8 cellular contexts compared by ENCODE assay signal in the genomic region with DNA sequence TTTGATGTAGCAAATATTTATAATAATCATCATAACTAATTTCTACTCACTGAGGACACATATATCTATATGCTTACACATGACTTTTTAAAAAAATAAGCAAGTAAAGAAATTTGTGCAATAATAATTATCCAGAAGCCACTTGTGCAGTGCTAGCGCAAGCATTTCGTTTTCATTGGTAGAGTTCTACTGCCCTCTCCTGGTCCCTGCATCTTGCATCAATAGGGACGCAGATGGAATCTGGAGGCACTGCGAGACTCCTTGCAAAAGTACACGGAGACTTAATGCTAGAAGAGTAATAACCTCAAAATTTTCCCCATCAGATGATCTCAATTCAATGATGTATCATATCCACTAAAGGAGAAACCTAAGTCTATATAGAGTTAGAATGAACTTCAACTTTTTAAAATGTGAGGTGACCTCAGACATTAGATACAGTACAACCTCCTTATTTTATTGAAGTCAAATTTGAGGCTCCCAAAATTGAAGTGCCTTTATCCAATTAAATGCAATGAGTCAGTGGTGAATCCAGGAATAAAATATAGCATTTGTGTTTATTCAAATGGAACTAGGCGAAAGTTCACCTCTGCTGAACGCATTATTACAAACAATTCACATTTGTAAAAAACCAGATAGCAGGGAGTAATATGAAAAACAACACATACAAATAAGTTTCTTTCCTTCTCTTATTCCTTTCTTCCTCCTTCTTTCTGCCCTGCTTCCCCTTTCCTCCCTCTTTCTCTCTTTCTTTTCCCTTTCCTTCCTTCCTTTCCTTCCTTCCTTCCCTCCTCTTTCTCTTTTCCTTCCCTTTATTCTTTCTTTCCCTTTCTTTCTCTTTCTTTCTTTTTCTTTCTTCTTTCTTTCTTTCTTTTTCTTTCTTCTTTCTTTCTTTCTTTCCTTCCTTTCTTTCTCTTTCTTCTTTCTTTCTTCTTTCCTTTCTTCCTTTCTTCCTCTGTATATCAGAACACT.
A peak's percentile ranks its signal among the peaks of the same experiment; 100 is the strongest.
DNase-seq lines count a peak whose midpoint lies in the region; ATAC-seq, FAIRE-seq and TF ChIP-seq lines count a peak whose summit lies in the region.

No MANE protein-coding gene starts in this region.

- no peaks in the 10 kb centered on the region for H3K36me3 ChIP-seq in breast epithelium
- no peaks in the 10 kb centered on the region for H3K36me3 ChIP-seq in keratinocyte (ENCODE audit: control insufficient read depth in 2 of 2, extremely low read depth in 1 of 2, insufficient read depth in 2 of 2, low read length in 2 of 2)

- DNase-seq in ACHN (peak; percentile 75), GM13977 (ENCODE audit: low spot score) (peak; percentile 33), NCI-H128 (lab: John Stamatoyannopoulos, UW; ENCODE audit: unreplicated experiment) (peak; percentile 25), SW480 (ENCODE audit: low spot score) (peak; percentile 55), breast epithelium (ENCODE audit: low spot score in 2 of 2) (peak; percentile 50 to 53), keratinocyte (ENCODE audit: low read depth, low spot score) (peak; percentile 55)
- peak; percentile 36 to 40 for DNase-seq in stimulated activated CD4-positive, alpha-beta T cell treated with anti-CD3 and anti-CD28 coated beads, Interleukin-2, amount 100 ng/mL, for 24 hours

- H3K79me2 ChIP-seq in keratinocyte (ENCODE audit: control insufficient read depth, insufficient read depth, low read length) = no peaks in the 10 kb centered on the region

- H3K27ac ChIP-seq in breast epithelium (peak overlapping the region in 1 of 2 donors; percentile 33), keratinocyte (ENCODE audit: control insufficient read depth, insufficient read depth, low read length) (no peak overlapping the region)

- no peaks in the 10 kb centered on the region for H4K20me1 ChIP-seq in keratinocyte (ENCODE audit: control insufficient read depth, extremely low read depth, insufficient read depth, low read length)

- intact Hi-C loops in breast epithelium (cut with DNase I; ENCODE audit: low total_unique reads) = loop anchor here (10.0 kb wide), 1 partner anchor 1158 kb away; no protein-coding TSS in a partner anchor

- dilution Hi-C loops in keratinocyte (cut with MboI; ENCODE audit: extremely low pct_ligation_motif_present, low sequenced_read_pairs) = no loop called here

- peak; percentile 43 for FAIRE-seq in keratinocyte (lab: Jason Lieb, UNC)

- no peak overlapping the region for H3K4me2 ChIP-seq in keratinocyte (ENCODE audit: control insufficient read depth, extremely low read depth, insufficient read depth, low read depth, low read length)

- no peaks in the 10 kb centered on the region for H3K27me3 ChIP-seq in breast epithelium
- no peaks in the 10 kb centered on the region for H3K27me3 ChIP-seq in keratinocyte (ENCODE audit: control insufficient read depth, extremely low read depth, insufficient read depth, low read length)

- peak overlapping the region; percentile 47 for H2AFZ ChIP-seq in keratinocyte (ENCODE audit: control insufficient read depth, low read length)

- TF ChIP-seq CTCF in GM13977 (IDR thresholded peaks at IDR 0.05; ENCODE audit: extremely low read depth, insufficient read depth, missing control alignments) (peak; percentile 88), breast epithelium (IDR thresholded peaks at IDR 0.05) (peak; percentile 45 to 86 (median 74)), keratinocyte (optimal IDR thresholded peaks at IDR 0.05 in 1 of 3, IDR thresholded peaks at IDR 0.05 in 1 of 3, conservative IDR thresholded peaks at IDR 0.05 in 1 of 3; ENCODE audit: extremely low read depth in 1 of 3, insufficient read depth in 2 of 3, low read length in 3 of 3) (peak; percentile 74 to 88 (median 82))

- in situ Hi-C loops in ACHN (cut with HindIII; ENCODE audit: low pct_ligation_motif_present, low pct_unique_long_range_greater_than_20kb, low sequenced_read_pairs) = no loop called here
- in situ Hi-C loops in GM13977 (cut with MboI; ENCODE audit: low pct_unique_long_range_greater_than_20kb, low sequenced_read_pairs, unreplicated experiment) = loop anchor here (25.0 kb wide), 2 partner anchors 500 to 1150 kb away; no protein-coding TSS in a partner anchor

- H3K9me1 ChIP-seq in keratinocyte (ENCODE audit: control insufficient read depth, extremely low read depth, insufficient read depth, low read length) = no peaks in the 10 kb centered on the region

- H3K4me3 ChIP-seq in breast epithelium = no peak overlapping the region
- no peak overlapping the region for H3K4me3 ChIP-seq in keratinocyte (ENCODE audit: control insufficient read depth in 2 of 3, extremely low read depth in 1 of 3, insufficient read depth in 2 of 3, low read depth in 1 of 3, low read length in 3 of 3)

- peak; percentile 90 for ATAC-seq in HG02798 (IDR thresholded peaks at IDR 0.05; ENCODE audit: poor library complexity, unreplicated experiment)

- H3K9ac ChIP-seq in keratinocyte (ENCODE audit: control insufficient read depth, extremely low read depth, insufficient read depth, low read length) = no peak overlapping the region

- TF ChIP-seq POLR2A in breast epithelium (IDR thresholded peaks at IDR 0.05) = no peak

- H3K4me1 ChIP-seq in breast epithelium = no peaks in the 10 kb centered on the region
- no peaks in the 10 kb centered on the region for H3K4me1 ChIP-seq in keratinocyte (ENCODE audit: control insufficient read depth, extremely low read depth, insufficient read depth, low read length)

- H3K9me3 ChIP-seq in breast epithelium (no peaks in the 10 kb centered on the region), keratinocyte (ENCODE audit: control insufficient read depth, low read depth, low read length) (no peaks in the 10 kb centered on the region)

Comparison
In these comparisons a context has a peak if more than half of its experiments do, and no peak if none do; other contexts are left out.
1. DNase-seq: peak in every context shown above with its lines; median percentile 75 in ACHN; 55 in SW480; 55 in keratinocyte; 52 in breast epithelium; 38 in stimulated activated CD4-positive, alpha-beta T cell treated with anti-CD3 and anti-CD28 coated beads, Interleukin-2, amount 100 ng/mL, for 24 hours; 33 in GM13977; 25 in NCI-H128.